8 cellular contexts compared by ENCODE assay signal in genomic region chr5:177378884-177379883, GRCh38. TPM values are rescaled to one million over a fixed set of nuclear protein-coding genes. Genes with fewer than 3 reads are reported as not detected.
A peak's percentile ranks its signal among the peaks of the same experiment; 100 is the strongest.
DNase-seq lines count a peak whose midpoint lies in the region; ATAC-seq, FAIRE-seq and TF ChIP-seq lines count a peak whose summit lies in the region.

No MANE protein-coding gene starts in this region.

- ATAC-seq in GM19467 (IDR thresholded peaks at IDR 0.05; ENCODE audit: unreplicated experiment) = no peak

- H3K9me3 ChIP-seq in keratinocyte (ENCODE audit: control insufficient read depth, low read depth, low read length) (no peaks in the 10 kb centered on the region), BE2C (no peaks in the 10 kb centered on the region)

- H3K79me2 ChIP-seq in keratinocyte (ENCODE audit: control insufficient read depth, insufficient read depth, low read length) = no peaks in the 10 kb centered on the region

- H3K4me1 Mint-ChIP-seq in HFFc6 (ENCODE audit: low read depth) = peaks cover 21% of the 10 kb centered on the region
- peaks cover 11% of the 10 kb centered on the region for H3K4me1 Mint-ChIP-seq in T-helper 2 cell treated with Interferon-gamma antibody and Interleukin-4, amounts not matched to agents 5 μg/mL and 100 μg/mL, for 36 hours (ENCODE audit: low read depth)

- H3K27ac Mint-ChIP-seq in HFFc6 = peak overlapping the region; percentile 15; the same call in 1 of the 2 replicates
- peak overlapping the region; percentile 29 for H3K27ac Mint-ChIP-seq in T-helper 2 cell treated with Interferon-gamma antibody and Interleukin-4, amounts not matched to agents 5 μg/mL and 100 μg/mL, for 36 hours

- peaks cover 13% of the 10 kb centered on the region for H3K4me1 ChIP-seq in keratinocyte (ENCODE audit: control insufficient read depth, extremely low read depth, insufficient read depth, low read length)
- H3K4me1 ChIP-seq in BE2C = no peaks in the 10 kb centered on the region

- no peak overlapping the region for H3K9ac ChIP-seq in keratinocyte (ENCODE audit: control insufficient read depth, extremely low read depth, insufficient read depth, low read length)

- H3K4me2 ChIP-seq in keratinocyte (ENCODE audit: control insufficient read depth, extremely low read depth, insufficient read depth, low read depth, low read length) = peak overlapping the region; percentile 27

- H3K4me3 ChIP-seq in keratinocyte (ENCODE audit: control insufficient read depth in 2 of 3, extremely low read depth in 1 of 3, insufficient read depth in 2 of 3, low read depth in 1 of 3, low read length in 3 of 3) = no peak overlapping the region
- no peak overlapping the region for H3K4me3 ChIP-seq in BE2C (ENCODE audit: low read depth, low read length)

- H3K36me3 ChIP-seq in keratinocyte (ENCODE audit: control insufficient read depth in 2 of 2, extremely low read depth in 1 of 2, insufficient read depth in 2 of 2, low read length in 2 of 2) (no peaks in the 10 kb centered on the region), BE2C (no peaks in the 10 kb centered on the region)

- no peaks in the 10 kb centered on the region for H3K9me3 Mint-ChIP-seq in HFFc6
- H3K9me3 Mint-ChIP-seq in T-helper 2 cell treated with Interferon-gamma antibody and Interleukin-4, amounts not matched to agents 5 μg/mL and 100 μg/mL, for 36 hours = no peaks in the 10 kb centered on the region

- H3K36me3 Mint-ChIP-seq in HFFc6 (ENCODE audit: low read depth) = no peaks in the 10 kb centered on the region
- peaks cover 6% of the 10 kb centered on the region for H3K36me3 Mint-ChIP-seq in T-helper 2 cell treated with Interferon-gamma antibody and Interleukin-4, amounts not matched to agents 5 μg/mL and 100 μg/mL, for 36 hours (ENCODE audit: low read depth)

- H3K4me3 Mint-ChIP-seq in HFFc6 = no peak overlapping the region
- no peak overlapping the region for H3K4me3 Mint-ChIP-seq in T-helper 2 cell treated with Interferon-gamma antibody and Interleukin-4, amounts not matched to agents 5 μg/mL and 100 μg/mL, for 36 hours

- peak; percentile 91 for FAIRE-seq in keratinocyte (lab: Jason Lieb, UNC)

- no peaks in the 10 kb centered on the region for H4K20me1 ChIP-seq in keratinocyte (ENCODE audit: control insufficient read depth, extremely low read depth, insufficient read depth, low read length)

- H3K27ac ChIP-seq in keratinocyte (ENCODE audit: control insufficient read depth, insufficient read depth, low read length) = peak overlapping the region; percentile 20

- TF ChIP-seq CTCF in HFFc6 (IDR thresholded peaks at IDR 0.05) = no peak
- TF ChIP-seq CTCF in keratinocyte (optimal IDR thresholded peaks at IDR 0.05 in 1 of 3, IDR thresholded peaks at IDR 0.05 in 1 of 3, conservative IDR thresholded peaks at IDR 0.05 in 1 of 3; ENCODE audit: extremely low read depth in 1 of 3, insufficient read depth in 2 of 3, low read length in 3 of 3) = no peak
- no peak for TF ChIP-seq CTCF in BE2C (IDR thresholded peaks at IDR 0.05; ENCODE audit: low read depth, low read length)

- H3K27me3 ChIP-seq in keratinocyte (ENCODE audit: control insufficient read depth, extremely low read depth, insufficient read depth, low read length) = peaks cover 5% of the 10 kb centered on the region
- no peaks in the 10 kb centered on the region for H3K27me3 ChIP-seq in BE2C

- DNase-seq in EL = peak; percentile 83
- peak; percentile 84 for DNase-seq in HFFc6
- no peak for DNase-seq in T-helper 2 cell treated with Interferon-gamma antibody and Interleukin-4, amounts not matched to agents 5 μg/mL and 100 μg/mL, for 36 hours (ENCODE audit: low spot score)
- DNase-seq in keratinocyte (ENCODE audit: low read depth, low spot score) = no peak
- DNase-seq in NCI-H2227 (lab: John Stamatoyannopoulos, UW; ENCODE audit: unreplicated experiment) = no peak
- DNase-seq in BE2C = no peak
- DNase-seq in NCI-H146 (lab: John Stamatoyannopoulos, UW) = no peak

- dilution Hi-C loops in keratinocyte (cut with MboI; ENCODE audit: extremely low pct_ligation_motif_present, low sequenced_read_pairs) = no loop called here

- peaks cover 2% of the 10 kb centered on the region for H3K9me1 ChIP-seq in keratinocyte (ENCODE audit: control insufficient read depth, extremely low read depth, insufficient read depth, low read length)

- peak overlapping the region; percentile 58 for H2AFZ ChIP-seq in keratinocyte (ENCODE audit: control insufficient read depth, low read length)

- H3K27me3 Mint-ChIP-seq in HFFc6 (ENCODE audit: insufficient read depth) = peaks cover 28% of the 10 kb centered on the region
- H3K27me3 Mint-ChIP-seq in T-helper 2 cell treated with Interferon-gamma antibody and Interleukin-4, amounts not matched to agents 5 μg/mL and 100 μg/mL, for 36 hours (ENCODE audit: low read depth) = peaks cover 7% of the 10 kb centered on the region

RNA-seq across cellular contexts. Expression of gene SLC34A1, which starts 5.0 kb away (rescaled TPM):
- not detected for total RNA-seq in HFFc6 (2021; fragmentation: NEBNext Ultra II Directional; extraction: Animal tissue kit (Norgen Biotek cat#: 25700))
- 0.02 to 0.07 TPM (median 0.06 TPM) in 3 replicates for polyA plus RNA-seq in keratinocyte
- not detected for polyA plus RNA-seq in keratinocyte (2011; ENCODE audit: low read depth)
- 0.04 TPM in 1 of 2 replicates, not detected in the other for polyA plus RNA-seq in keratinocyte (2011; cell fraction: cytosol; rRNA removed)
- 0.11 and 0.13 TPM in 2 replicates for polyA plus RNA-seq in keratinocyte (2011; cell fraction: nucleus; rRNA removed)
- polyA plus RNA-seq in keratinocyte (2012; ENCODE audit: low replicate concordance) = 0.06 TPM in 1 of 2 replicates, not detected in the other
- polyA minus RNA-seq in keratinocyte = 0.22 to 0.30 TPM in 2 of 3 replicates, not detected in the other
- not detected for polyA minus RNA-seq in keratinocyte (2011; cell fraction: cytosol; rRNA and poly(A)+ RNA removed)
- 0.32 and 0.47 TPM in 2 replicates for polyA minus RNA-seq in keratinocyte (2011; cell fraction: nucleus; rRNA and poly(A)+ RNA removed)
- not detected for polyA plus RNA-seq in BE2C (2012; ENCODE audit: insufficient read depth, insufficient read length, low read depth)

RNA-seq across cellular contexts. Expression of gene PFN3, which starts 21.3 kb away (rescaled TPM):
- total RNA-seq in HFFc6 (2021; fragmentation: NEBNext Ultra II Directional; extraction: Animal tissue kit (Norgen Biotek cat#: 25700)) = not detected
- polyA plus RNA-seq in keratinocyte = not detected in 3 replicates
- not detected for polyA plus RNA-seq in keratinocyte (2011; ENCODE audit: low read depth)
- polyA plus RNA-seq in keratinocyte (2011; cell fraction: cytosol; rRNA removed) = not detected in 2 replicates
- not detected in 2 replicates for polyA plus RNA-seq in keratinocyte (2011; cell fraction: nucleus; rRNA removed)
- polyA plus RNA-seq in keratinocyte (2012; ENCODE audit: low replicate concordance) = not detected in 2 replicates
- not detected in 3 replicates for polyA minus RNA-seq in keratinocyte
- polyA minus RNA-seq in keratinocyte (2011; cell fraction: cytosol; rRNA and poly(A)+ RNA removed) = not detected
- not detected in 2 replicates for polyA minus RNA-seq in keratinocyte (2011; cell fraction: nucleus; rRNA and poly(A)+ RNA removed)
- not detected for polyA plus RNA-seq in BE2C (2012; ENCODE audit: insufficient read depth, insufficient read length, low read depth)

RNA-seq across cellular contexts. Expression of gene RGS14, which starts 21.5 kb away (rescaled TPM):
- total RNA-seq in HFFc6 (2021; fragmentation: NEBNext Ultra II Directional; extraction: Animal tissue kit (Norgen Biotek cat#: 25700)) = 1 to 10 TPM; 1.0 to 2.2 (median 1.2) TPM
- 8.6 to 10.6 TPM (median 9.3 TPM) in 3 replicates for polyA plus RNA-seq in keratinocyte
- 1.1 TPM for polyA plus RNA-seq in keratinocyte (2011; ENCODE audit: low read depth)
- polyA plus RNA-seq in keratinocyte (2011; cell fraction: cytosol; rRNA removed) = 5.3 and 14.2 TPM in 2 replicates
- 12.9 and 17.9 TPM in 2 replicates for polyA plus RNA-seq in keratinocyte (2011; cell fraction: nucleus; rRNA removed)
- 3.5 and 10.1 TPM in 2 replicates for polyA plus RNA-seq in keratinocyte (2012; ENCODE audit: low replicate concordance)
- polyA minus RNA-seq in keratinocyte = 3.4 to 13.1 TPM (median 5.4 TPM) in 3 replicates
- polyA minus RNA-seq in keratinocyte (2011; cell fraction: cytosol; rRNA and poly(A)+ RNA removed) = 10.2 TPM
- 4.0 and 5.9 TPM in 2 replicates for polyA minus RNA-seq in keratinocyte (2011; cell fraction: nucleus; rRNA and poly(A)+ RNA removed)
- 11.1 TPM for polyA plus RNA-seq in BE2C (2012; ENCODE audit: insufficient read depth, insufficient read length, low read depth)

RNA-seq across cellular contexts. Expression of gene LMAN2, which starts 27.7 kb away (rescaled TPM):
- 100 to 1,000 TPM; 153 to 169 (median 164) TPM for total RNA-seq in HFFc6 (2021; fragmentation: NEBNext Ultra II Directional; extraction: Animal tissue kit (Norgen Biotek cat#: 25700))
- 105 to 147 TPM (median 146 TPM) in 3 replicates for polyA plus RNA-seq in keratinocyte
- polyA plus RNA-seq in keratinocyte (2011; ENCODE audit: low read depth) = 123 TPM
- polyA plus RNA-seq in keratinocyte (2011; cell fraction: cytosol; rRNA removed) = 97.8 and 116 TPM in 2 replicates
- 203 and 245 TPM in 2 replicates for polyA plus RNA-seq in keratinocyte (2011; cell fraction: nucleus; rRNA removed)
- polyA plus RNA-seq in keratinocyte (2012; ENCODE audit: low replicate concordance) = 87.3 and 153 TPM in 2 replicates
- polyA minus RNA-seq in keratinocyte = 165 to 210 TPM (median 166 TPM) in 3 replicates
- polyA minus RNA-seq in keratinocyte (2011; cell fraction: cytosol; rRNA and poly(A)+ RNA removed) = 248 TPM
- 118 and 135 TPM in 2 replicates for polyA minus RNA-seq in keratinocyte (2011; cell fraction: nucleus; rRNA and poly(A)+ RNA removed)
- 463 TPM for polyA plus RNA-seq in BE2C (2012; ENCODE audit: insufficient read depth, insufficient read length, low read depth)

RNA-seq across cellular contexts. Expression of gene F12, which starts 30.2 kb away (rescaled TPM):
- total RNA-seq in HFFc6 (2021; fragmentation: NEBNext Ultra II Directional; extraction: Animal tissue kit (Norgen Biotek cat#: 25700)) = 1 to 10 TPM in 1 of 6 experiments, under 1 TPM in 5; 0.63 to 1.2 (median 0.87) TPM
- 6.0 to 11.2 TPM (median 7.7 TPM) in 3 replicates for polyA plus RNA-seq in keratinocyte
- 2.1 TPM for polyA plus RNA-seq in keratinocyte (2011; ENCODE audit: low read depth)
- polyA plus RNA-seq in keratinocyte (2011; cell fraction: cytosol; rRNA removed) = 6.1 and 18.8 TPM in 2 replicates
- polyA plus RNA-seq in keratinocyte (2011; cell fraction: nucleus; rRNA removed) = 5.3 and 8.8 TPM in 2 replicates
- polyA plus RNA-seq in keratinocyte (2012; ENCODE audit: low replicate concordance) = 13.5 and 15.7 TPM in 2 replicates
- 2.7 to 6.3 TPM (median 2.9 TPM) in 3 replicates for polyA minus RNA-seq in keratinocyte
- polyA minus RNA-seq in keratinocyte (2011; cell fraction: cytosol; rRNA and poly(A)+ RNA removed) = 20.7 TPM
- polyA minus RNA-seq in keratinocyte (2011; cell fraction: nucleus; rRNA and poly(A)+ RNA removed) = 3.8 and 4.1 TPM in 2 replicates
- polyA plus RNA-seq in BE2C (2012; ENCODE audit: insufficient read depth, insufficient read length, low read depth) = 68.2 TPM

Comparison
In these comparisons a context has a peak if more than half of its experiments do, and no peak if none do; other contexts are left out.
1. DNase-seq: peak in EL (single experiment) and HFFc6 (single experiment); none in T-helper 2 cell treated with Interferon-gamma antibody and Interleukin-4, amounts not matched to agents 5 μg/mL and 100 μg/mL, for 36 hours (single experiment), keratinocyte (single experiment), NCI-H2227 (single experiment), BE2C (single experiment) and NCI-H146 (single experiment).